27 cellular contexts compared by ENCODE assay signal in genomic region chr9:14887149-14887548, GRCh38. TPM values are rescaled to one million over a fixed set of nuclear protein-coding genes. Genes with fewer than 3 reads are reported as not detected.
A peak's percentile ranks its signal among the peaks of the same experiment; 100 is the strongest.
DNase-seq lines count a peak whose midpoint lies in the region; ATAC-seq, FAIRE-seq and TF ChIP-seq lines count a peak whose summit lies in the region.
"Had no signal": no experiment of that assay in that cellular context is flagged by ENCODE, and none has a peak within 500 bp of the region (broad histone marks: within the 10 kb centered on the region; RNA-seq: fewer than 3 reads in every experiment).

No MANE protein-coding gene starts in this region.

- H3K36me3 ChIP-seq in MG63 (no peaks in the 10 kb centered on the region), small intestine (ENCODE audit: control insufficient read depth in 2 of 2, insufficient read depth in 2 of 2, low read length in 2 of 2) (no peaks in the 10 kb centered on the region)
- H3K36me3 ChIP-seq: BLaER1, left ventricle myocardium inferior, vagina had no signal

- TF ChIP-seq CTCF in coronary artery (IDR thresholded peaks at IDR 0.05), result no peak

- H3K9me3 ChIP-seq in MG63 (no peaks in the 10 kb centered on the region), small intestine (ENCODE audit: control insufficient read depth, low read depth) (no peaks in the 10 kb centered on the region)
- H3K9me3 ChIP-seq: BLaER1, left ventricle myocardium inferior, vagina had no signal

- no peak for ATAC-seq in HG03045 (IDR thresholded peaks at IDR 0.05; ENCODE audit: unreplicated experiment)
- no peak for ATAC-seq in HG03095 (IDR thresholded peaks at IDR 0.05; ENCODE audit: unreplicated experiment)
- ATAC-seq: activated CD4-positive, alpha-beta T cell treated with anti-CD3 and anti-CD28 coated beads for 36 hours; activated CD8-positive, alpha-beta T cell treated with anti-CD3 and anti-CD28 coated beads for 36 hours; stimulated activated naive CD8-positive, alpha-beta T cell treated with anti-CD3 and anti-CD28 coated beads, Interleukin-15, Interleukin-2, amounts not matched to agents 100 U/mL and 50 U/mL, for 24 hours had no signal

- peaks cover 3 to 5% of the 10 kb centered on the region in 2 donors for H3K4me1 ChIP-seq in small intestine (ENCODE audit: control insufficient read depth in 2 of 2, insufficient read depth in 1 of 2, low read depth in 1 of 2, low read length in 1 of 2)
- H3K4me1 ChIP-seq: vagina had no signal

- DNase-seq in ELF-1 (ENCODE audit: low read depth, low spot score) (peak; percentile 78), MG63 (peak; percentile 71), coronary artery (ENCODE audit: low spot score) (no peak), small intestine (peak; percentile 81)
- DNase-seq in stimulated activated CD4-positive, alpha-beta T cell treated with anti-CD3 and anti-CD28 coated beads, Interleukin-2, amount 100 ng/mL, for 48 hours, result no peak
- DNase-seq: activated CD4-positive, alpha-beta T cell treated with anti-CD3 and anti-CD28 coated beads for 36 hours; activated CD8-positive, alpha-beta memory T cell treated with anti-CD3 and anti-CD28 coated beads, Interleukin-2, amount 50 U/mL, for 48 hours; activated CD8-positive, alpha-beta T cell treated with anti-CD3 and anti-CD28 coated beads for 36 hours; activated naive CD4-positive, alpha-beta T cell treated with anti-CD3 and anti-CD28 coated beads for 36 hours; central memory CD4-positive, alpha-beta T cell; left ventricle myocardium inferior; MV-4-11; naive B cell; NCI-H1694 treated with DMSO at 0.1 percent for 48 hours; NCI-H524; nucleus accumbens; SHP77; stimulated activated naive CD8-positive, alpha-beta T cell treated with anti-CD3 and anti-CD28 coated beads, Interleukin-15, Interleukin-2, amounts not matched to agents 100 U/mL and 50 U/mL, for 24 hours had no signal

- H3K4me3 ChIP-seq in MG63 (no peak overlapping the region), coronary artery (peak overlapping the region; percentile 8), small intestine (ENCODE audit: low read depth in 1 of 2, low read length in 2 of 2) (no peak overlapping the region)
- H3K4me3 ChIP-seq: BLaER1, left ventricle myocardium inferior, vagina had no signal

- H3K27me3 ChIP-seq in MG63 (peaks cover 18% of the 10 kb centered on the region), small intestine (ENCODE audit: control insufficient read depth in 2 of 2, insufficient read depth in 2 of 2, low read length in 2 of 2) (peaks cover 0 to 3% of the 10 kb centered on the region in 2 donors)
- H3K27me3 ChIP-seq: BLaER1, vagina had no signal

- H3K27ac ChIP-seq in coronary artery (no peak overlapping the region), small intestine (ENCODE audit: low read depth in 1 of 2, low read length in 1 of 2) (peak overlapping the region; percentile 39 to 64)
- H3K27ac ChIP-seq: BLaER1, left ventricle myocardium inferior, vagina had no signal

- FAIRE-seq in small intestine (lab: Jason Lieb, UNC), result no peak
- FAIRE-seq: GM12891, H1, islet of Langerhans had no signal

- 21 to 52% (median 32%) methylated on average over 4 of the region's 4 CpGs for WGBS in small intestine, 3 donors

RNA-seq across cellular contexts. Expression of gene FREM1, which starts 23.1 kb away (rescaled TPM):
- 0.37 and 0.43 TPM in 2 replicates for total RNA-seq in MG63 (2014; rRNA removed; shearing (Covaris generic); ENCODE audit: low replicate concordance)
- polyA plus RNA-seq in small intestine, result 10 to 100 TPM in 1 of 3 donors, 1 to 10 TPM in 2; 1.1 to 14.5 (median 4.0) TPM
- total RNA-seq: activated CD4-positive, alpha-beta T cell treated with anti-CD3 and anti-CD28 coated beads for 36 hours; activated CD8-positive, alpha-beta T cell treated with anti-CD3 and anti-CD28 coated beads for 36 hours; activated naive CD4-positive, alpha-beta T cell treated with anti-CD3 and anti-CD28 coated beads for 36 hours; T-helper 2 cell treated with Interferon-gamma antibody and Interleukin-4, amounts not matched to agents 100 ng/mL and 5 ng/mL, for 36 hours had no signal
- polyA plus RNA-seq: AG04450 had no signal

Comparison
In these comparisons a context has a peak if more than half of its experiments do, and no peak if none do; other contexts are left out.
1. DNase-seq: peak in ELF-1 (single experiment), MG63 (single experiment) and small intestine (single experiment); none in coronary artery (single experiment) and stimulated activated CD4-positive, alpha-beta T cell treated with anti-CD3 and anti-CD28 coated beads, Interleukin-2, amount 100 ng/mL, for 48 hours (0 of 2).
2. H3K27ac ChIP-seq: peak in small intestine (2 of 2); none in coronary artery (0 of 2).